In genomic region chr7:77409005-77409738, GRCh38 we compare ENCODE assay signal across 1 cellular context.
TF ChIP-seq lines count a peak whose summit lies in the region.

No MANE protein-coding gene starts in this region.

TF ChIP-seq in HepG2, 621 proteins besides CTCF, POLR2A, EP300 and RAD21 (continued from another document and continues in another):
- TF ChIP-seq ZNF7 (CRISPR knock-in tag; IDR thresholded peaks at IDR 0.05) (no peak), ZNF20 (CRISPR knock-in tag; IDR thresholded peaks at IDR 0.05) (no peak), ZNF557 (CRISPR knock-in tag; IDR thresholded peaks at IDR 0.05) (no peak), ZFP90 (CRISPR knock-in tag; IDR thresholded peaks at IDR 0.05; ENCODE audit: borderline replicate concordance) (no peak), ZNF432 (CRISPR knock-in tag; IDR thresholded peaks at IDR 0.05; ENCODE audit: borderline replicate concordance) (no peak), SMAD3 (CRISPR knock-in tag; IDR thresholded peaks at IDR 0.05) (no peak; the same call in 1 of the 2 replicates), REST (IDR thresholded peaks at IDR 0.05; ENCODE audit: borderline replicate concordance in 1 of 2, low read depth in 1 of 2, low read length in 2 of 2) (no peak), SMYD3 (CRISPR knock-in tag; IDR thresholded peaks at IDR 0.05) (no peak), ZNF431 (CRISPR knock-in tag; IDR thresholded peaks at IDR 0.05; ENCODE audit: borderline replicate concordance, low read depth) (no peak), ZBTB38 (CRISPR knock-in tag; IDR thresholded peaks at IDR 0.05) (no peak), GABPB1 (CRISPR knock-in tag; IDR thresholded peaks at IDR 0.05) (no peak), FOSL2 (CRISPR knock-in tag; IDR thresholded peaks at IDR 0.05) (peak; percentile 88), JUNB (CRISPR knock-in tag; IDR thresholded peaks at IDR 0.05; ENCODE audit: borderline replicate concordance) (peak; percentile 68; the same call in 1 of the 2 replicates), SAP130 (CRISPR knock-in tag; IDR thresholded peaks at IDR 0.05; ENCODE audit: low read depth) (peak; percentile 39), RERE (CRISPR knock-in tag; IDR thresholded peaks at IDR 0.05; ENCODE audit: low read depth) (no peak), RXRB (CRISPR knock-in tag; IDR thresholded peaks at IDR 0.05; ENCODE audit: borderline replicate concordance) (peak; percentile 84), ZBTB33 (CRISPR knock-in tag; IDR thresholded peaks at IDR 0.05) (no peak), ZNF136 (CRISPR knock-in tag; IDR thresholded peaks at IDR 0.05; ENCODE audit: low read depth) (no peak), NRL (CRISPR knock-in tag; IDR thresholded peaks at IDR 0.05; ENCODE audit: borderline replicate concordance) (no peak), SETDB1 (CRISPR knock-in tag; IDR thresholded peaks at IDR 0.05; ENCODE audit: borderline replicate concordance) (no peak), KDM4B (CRISPR knock-in tag; IDR thresholded peaks at IDR 0.05) (no peak), ZNF597 (CRISPR knock-in tag; IDR thresholded peaks at IDR 0.05) (no peak), MBD4 (IDR thresholded peaks at IDR 0.05; ENCODE audit: borderline replicate concordance, low read length) (0 out of 2 replicates have a peak, but pooled peaks have one; percentile 13), RFX1 (IDR thresholded peaks at IDR 0.05) (no peak), ZBTB14 (CRISPR knock-in tag; IDR thresholded peaks at IDR 0.05) (no peak), SRSF4 (IDR thresholded peaks at IDR 0.05; ENCODE audit: low read depth, low read length, poor library complexity, severe bottlenecking) (no peak), GATAD2A (CRISPR knock-in tag; IDR thresholded peaks at IDR 0.05) (peak; percentile 77), MATR3 (CRISPR knock-in tag; IDR thresholded peaks at IDR 0.05) (no peak), ZNF737 (CRISPR knock-in tag; IDR thresholded peaks at IDR 0.05; ENCODE audit: borderline replicate concordance) (no peak), ZNF512 (CRISPR knock-in tag; IDR thresholded peaks at IDR 0.05) (no peak), ATM (IDR thresholded peaks at IDR 0.05; ENCODE audit: borderline replicate concordance) (no peak), MXD3 (CRISPR knock-in tag; IDR thresholded peaks at IDR 0.05) (no peak), ZNF781 (CRISPR knock-in tag; IDR thresholded peaks at IDR 0.05; ENCODE audit: borderline replicate concordance, not compliant biosample characterization) (no peak), ZFX (CRISPR knock-in tag; IDR thresholded peaks at IDR 0.05; ENCODE audit: low read depth) (no peak), HDAC1 (CRISPR knock-in tag; IDR thresholded peaks at IDR 0.05) (no peak), EEA1 (CRISPR knock-in tag; IDR thresholded peaks at IDR 0.05; ENCODE audit: borderline replicate concordance) (no peak), TOE1 (CRISPR knock-in tag; IDR thresholded peaks at IDR 0.05) (no peak), KAT2B (IDR thresholded peaks at IDR 0.05; ENCODE audit: borderline replicate concordance, low read depth, low read length) (no peak), ZNF253 (CRISPR knock-in tag; IDR thresholded peaks at IDR 0.05; ENCODE audit: borderline replicate concordance) (no peak), LCORL (IDR thresholded peaks at IDR 0.05) (0 out of 2 replicates have a peak, but pooled peaks have one; percentile 6), LCORL (CRISPR knock-in tag; IDR thresholded peaks at IDR 0.05) (no peak), NAIF1 (CRISPR knock-in tag; IDR thresholded peaks at IDR 0.05; ENCODE audit: borderline replicate concordance) (no peak), ETV5 (CRISPR knock-in tag; IDR thresholded peaks at IDR 0.05; ENCODE audit: borderline replicate concordance) (no peak), ZNF703 (CRISPR knock-in tag; IDR thresholded peaks at IDR 0.05; ENCODE audit: borderline replicate concordance) (no peak), TFE3 (CRISPR knock-in tag; IDR thresholded peaks at IDR 0.05) (no peak), GATAD1 (CRISPR knock-in tag; IDR thresholded peaks at IDR 0.05) (no peak), SKIL (CRISPR knock-in tag; IDR thresholded peaks at IDR 0.05; ENCODE audit: borderline replicate concordance) (no peak)
